20 cellular contexts compared by ENCODE assay signal in genomic region chr19:51507640-51508058, GRCh38. TPM values are rescaled to one million over a fixed set of nuclear protein-coding genes. Genes with fewer than 3 reads are reported as not detected.
"Had no signal": no experiment of that assay in that cellular context is flagged by ENCODE, and none has a peak within 500 bp of the region (broad histone marks: within the 10 kb centered on the region; RNA-seq: fewer than 3 reads in every experiment).

No MANE protein-coding gene starts in this region.

- H3K9me3 ChIP-seq: body of pancreas, gastrocnemius medialis had no signal

- H3K27ac ChIP-seq: body of pancreas, epithelial cell of prostate, gastrocnemius medialis, left ventricle myocardium inferior, stomach, thoracic aorta had no signal

- H3K27me3 ChIP-seq: body of pancreas, gastrocnemius medialis had no signal

- H3K4me1 ChIP-seq: body of pancreas, gastrocnemius medialis, left ventricle myocardium inferior, stomach had no signal

- ATAC-seq: body of pancreas; effector memory CD8-positive, alpha-beta T cell; gastrocnemius medialis had no signal

- H3K4me3 ChIP-seq: body of pancreas, gastrocnemius medialis, heart right ventricle, left ventricle myocardium inferior, stomach, thoracic aorta had no signal

- H3K36me3 ChIP-seq: gastrocnemius medialis, heart right ventricle, left ventricle myocardium inferior, stomach, thoracic aorta had no signal

- DNase-seq: activated CD4-positive, alpha-beta T cell treated with anti-CD3 and anti-CD28 coated beads for 48 hours; activated naive CD4-positive, alpha-beta T cell treated with anti-CD3 and anti-CD28 coated beads, Interleukin-2, amount 50 U/mL, for 16 hours; activated T-cell treated with anti-CD3 and anti-CD28 coated beads for 4 hours; central memory CD4-positive, alpha-beta T cell; cortex of kidney; effector memory CD8-positive, alpha-beta T cell; gastrocnemius medialis; heart right ventricle; islet precursor cell; left ventricle myocardium inferior; stimulated activated CD4-positive, alpha-beta T cell treated with anti-CD3 and anti-CD28 coated beads, Interleukin-2, amount 100 ng/mL, for 48 hours; stomach; T-helper 9 cell had no signal

RNA-seq across cellular contexts. Expression of gene SIGLEC12, which starts 6.0 kb away (rescaled TPM):
- total RNA-seq: body of pancreas, gastrocnemius medialis had no signal
- polyA plus RNA-seq: neural cell had no signal

RNA-seq across cellular contexts. Expression of gene SIGLEC6, which starts 23.8 kb away (rescaled TPM):
- total RNA-seq: osteoblast had no signal
- polyA plus RNA-seq: heart right ventricle, neural cell had no signal

RNA-seq across cellular contexts. Expression of gene CEACAM18, which starts 29.3 kb away (rescaled TPM):
- total RNA-seq: body of pancreas, gastrocnemius medialis, heart right ventricle, left ventricle myocardium inferior, mesenteric fat pad, osteoblast, stomach, thoracic aorta, urinary bladder had no signal
- polyA plus RNA-seq: heart right ventricle, neural cell, stomach, urinary bladder had no signal

RNA-seq across cellular contexts. Expression of gene SIGLEC8, which starts 49.4 kb away (rescaled TPM):
- total RNA-seq: osteoblast had no signal
- polyA plus RNA-seq: heart right ventricle, neural cell had no signal
